In the genomic region with DNA sequence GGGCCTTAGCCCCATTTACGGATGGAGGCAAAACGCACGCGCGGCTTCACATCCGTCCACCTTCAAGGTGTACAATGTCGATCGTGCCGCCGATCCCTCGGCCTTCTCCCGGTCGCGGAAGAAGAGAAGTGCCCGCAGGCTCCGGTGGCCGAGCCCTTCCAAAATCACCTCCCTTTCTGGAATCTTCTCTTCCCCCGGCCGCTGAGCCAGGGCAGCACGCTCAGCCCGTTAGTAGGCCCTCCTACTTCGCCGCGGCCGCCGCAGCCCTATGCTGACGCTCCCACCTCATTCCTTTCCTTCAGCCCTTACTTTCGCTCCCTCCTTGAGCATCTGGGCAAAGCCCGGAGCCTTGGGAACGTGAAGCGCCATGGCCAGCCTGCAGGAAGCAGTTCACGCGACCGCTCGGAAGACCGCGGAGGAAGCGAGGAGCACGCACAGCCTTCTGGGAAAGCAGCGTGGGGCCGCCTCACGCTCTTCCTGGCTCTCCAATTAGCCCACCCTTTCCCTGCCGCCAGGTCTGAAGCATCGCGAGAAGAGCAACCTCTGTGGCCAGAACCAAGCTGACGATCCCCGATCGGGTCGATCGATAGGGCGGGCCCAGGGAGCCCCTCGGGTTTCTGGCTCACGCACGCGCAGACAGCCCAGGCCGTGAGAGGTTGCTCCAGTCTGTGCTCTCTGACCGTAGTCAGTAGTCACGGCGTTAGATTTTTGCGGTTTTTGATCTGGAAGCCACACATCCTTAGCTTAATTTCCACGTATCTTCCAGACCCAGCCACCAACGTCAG, we compare ENCODE assay signal across 1 cellular context.
TF ChIP-seq lines count a peak whose summit lies in the region.

A gene with protein sequence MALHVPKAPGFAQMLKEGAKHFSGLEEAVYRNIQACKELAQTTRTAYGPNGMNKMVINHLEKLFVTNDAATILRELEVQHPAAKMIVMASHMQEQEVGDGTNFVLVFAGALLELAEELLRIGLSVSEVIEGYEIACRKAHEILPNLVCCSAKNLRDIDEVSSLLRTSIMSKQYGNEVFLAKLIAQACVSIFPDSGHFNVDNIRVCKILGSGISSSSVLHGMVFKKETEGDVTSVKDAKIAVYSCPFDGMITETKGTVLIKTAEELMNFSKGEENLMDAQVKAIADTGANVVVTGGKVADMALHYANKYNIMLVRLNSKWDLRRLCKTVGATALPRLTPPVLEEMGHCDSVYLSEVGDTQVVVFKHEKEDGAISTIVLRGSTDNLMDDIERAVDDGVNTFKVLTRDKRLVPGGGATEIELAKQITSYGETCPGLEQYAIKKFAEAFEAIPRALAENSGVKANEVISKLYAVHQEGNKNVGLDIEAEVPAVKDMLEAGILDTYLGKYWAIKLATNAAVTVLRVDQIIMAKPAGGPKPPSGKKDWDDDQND (minus strand): TSS at position 427 of the 785 bp plus-strand sequence. CDS start 58 bp downstream, at position 369.

TF ChIP-seq in K562, 482 proteins besides CTCF, POLR2A, EP300 and RAD21 (continued from another document and continues in another):
- TF ChIP-seq, protein P1, sequence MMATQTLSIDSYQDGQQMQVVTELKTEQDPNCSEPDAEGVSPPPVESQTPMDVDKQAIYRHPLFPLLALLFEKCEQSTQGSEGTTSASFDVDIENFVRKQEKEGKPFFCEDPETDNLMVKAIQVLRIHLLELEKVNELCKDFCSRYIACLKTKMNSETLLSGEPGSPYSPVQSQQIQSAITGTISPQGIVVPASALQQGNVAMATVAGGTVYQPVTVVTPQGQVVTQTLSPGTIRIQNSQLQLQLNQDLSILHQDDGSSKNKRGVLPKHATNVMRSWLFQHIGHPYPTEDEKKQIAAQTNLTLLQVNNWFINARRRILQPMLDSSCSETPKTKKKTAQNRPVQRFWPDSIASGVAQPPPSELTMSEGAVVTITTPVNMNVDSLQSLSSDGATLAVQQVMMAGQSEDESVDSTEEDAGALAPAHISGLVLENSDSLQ (IDR thresholded peaks at IDR 0.05) = no peak; the same call in 1 of the 2 replicates
- TF ChIP-seq GATAD2A (IDR thresholded peaks at IDR 0.05) = no peak
- peak; percentile 46 for TF ChIP-seq CREB1 (IDR thresholded peaks at IDR 0.05)
- TF ChIP-seq CREB1 (CRISPR knock-in tag; IDR thresholded peaks at IDR 0.05) = peak; percentile 66; the same call in 1 of the 2 replicates
- TF ChIP-seq DIDO1 (tag; IDR thresholded peaks at IDR 0.05; ENCODE audit: low read depth) = peak; percentile 40
- peak; percentile 54; the same call in 1 of the 2 replicates for TF ChIP-seq ZKSCAN1 (IDR thresholded peaks at IDR 0.05; ENCODE audit: low read depth, low read length)
- no peak for TF ChIP-seq MCM3 (IDR thresholded peaks at IDR 0.05)
- TF ChIP-seq, protein P2, sequence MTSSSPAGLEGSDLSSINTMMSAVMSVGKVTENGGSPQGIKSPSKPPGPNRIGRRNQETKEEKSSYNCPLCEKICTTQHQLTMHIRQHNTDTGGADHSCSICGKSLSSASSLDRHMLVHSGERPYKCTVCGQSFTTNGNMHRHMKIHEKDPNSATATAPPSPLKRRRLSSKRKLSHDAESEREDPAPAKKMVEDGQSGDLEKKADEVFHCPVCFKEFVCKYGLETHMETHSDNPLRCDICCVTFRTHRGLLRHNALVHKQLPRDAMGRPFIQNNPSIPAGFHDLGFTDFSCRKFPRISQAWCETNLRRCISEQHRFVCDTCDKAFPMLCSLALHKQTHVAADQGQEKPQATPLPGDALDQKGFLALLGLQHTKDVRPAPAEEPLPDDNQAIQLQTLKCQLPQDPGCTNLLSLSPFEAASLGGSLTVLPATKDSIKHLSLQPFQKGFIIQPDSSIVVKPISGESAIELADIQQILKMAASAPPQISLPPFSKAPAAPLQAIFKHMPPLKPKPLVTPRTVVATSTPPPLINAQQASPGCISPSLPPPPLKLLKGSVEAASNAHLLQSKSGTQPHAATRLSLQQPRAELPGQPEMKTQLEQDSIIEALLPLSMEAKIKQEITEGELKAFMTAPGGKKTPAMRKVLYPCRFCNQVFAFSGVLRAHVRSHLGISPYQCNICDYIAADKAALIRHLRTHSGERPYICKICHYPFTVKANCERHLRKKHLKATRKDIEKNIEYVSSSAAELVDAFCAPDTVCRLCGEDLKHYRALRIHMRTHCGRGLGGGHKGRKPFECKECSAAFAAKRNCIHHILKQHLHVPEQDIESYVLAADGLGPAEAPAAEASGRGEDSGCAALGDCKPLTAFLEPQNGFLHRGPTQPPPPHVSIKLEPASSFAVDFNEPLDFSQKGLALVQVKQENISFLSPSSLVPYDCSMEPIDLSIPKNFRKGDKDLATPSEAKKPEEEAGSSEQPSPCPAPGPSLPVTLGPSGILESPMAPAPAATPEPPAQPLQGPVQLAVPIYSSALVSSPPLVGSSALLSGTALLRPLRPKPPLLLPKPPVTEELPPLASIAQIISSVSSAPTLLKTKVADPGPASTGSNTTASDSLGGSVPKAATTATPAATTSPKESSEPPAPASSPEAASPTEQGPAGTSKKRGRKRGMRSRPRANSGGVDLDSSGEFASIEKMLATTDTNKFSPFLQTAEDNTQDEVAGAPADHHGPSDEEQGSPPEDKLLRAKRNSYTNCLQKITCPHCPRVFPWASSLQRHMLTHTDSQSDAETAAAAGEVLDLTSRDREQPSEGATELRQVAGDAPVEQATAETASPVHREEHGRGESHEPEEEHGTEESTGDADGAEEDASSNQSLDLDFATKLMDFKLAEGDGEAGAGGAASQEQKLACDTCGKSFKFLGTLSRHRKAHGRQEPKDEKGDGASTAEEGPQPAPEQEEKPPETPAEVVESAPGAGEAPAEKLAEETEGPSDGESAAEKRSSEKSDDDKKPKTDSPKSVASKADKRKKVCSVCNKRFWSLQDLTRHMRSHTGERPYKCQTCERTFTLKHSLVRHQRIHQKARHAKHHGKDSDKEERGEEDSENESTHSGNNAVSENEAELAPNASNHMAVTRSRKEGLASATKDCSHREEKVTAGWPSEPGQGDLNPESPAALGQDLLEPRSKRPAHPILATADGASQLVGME (CRISPR knock-in tag; IDR thresholded peaks at IDR 0.05) = peak; percentile 82; the same call in 1 of the 2 replicates
- TF ChIP-seq TRIM24 (IDR thresholded peaks at IDR 0.05) = no peak
- TF ChIP-seq ZNF586 (CRISPR knock-in tag; conservative IDR thresholded peaks at IDR 0.05) = no peak
- TF ChIP-seq PHF20 (IDR thresholded peaks at IDR 0.05; ENCODE audit: partially characterized antibody) = peak; percentile 72
- no peak for TF ChIP-seq CBX2 (IDR thresholded peaks at IDR 0.05; ENCODE audit: insufficient read depth, low read length, poor library complexity, severe bottlenecking)
- no peak for TF ChIP-seq ZNF551 (CRISPR knock-in tag; IDR thresholded peaks at IDR 0.05)
- TF ChIP-seq SAP30 (IDR thresholded peaks at IDR 0.05; ENCODE audit: borderline replicate concordance, insufficient read depth, low read depth, low read length, poor library complexity, severe bottlenecking) = peak; percentile 86
- TF ChIP-seq MXI1 (IDR thresholded peaks at IDR 0.05; ENCODE audit: low read depth, low read length) = peak; percentile 83; the same call in 1 of the 2 replicates
- TF ChIP-seq ZNF76 (CRISPR knock-in tag; IDR thresholded peaks at IDR 0.05; ENCODE audit: borderline replicate concordance) = 0 out of 2 replicates have a peak, but pooled peaks have one; percentile 12
- TF ChIP-seq ZNF79 (CRISPR knock-in tag; IDR thresholded peaks at IDR 0.05; ENCODE audit: low read depth) = no peak
- TF ChIP-seq, protein P3, sequence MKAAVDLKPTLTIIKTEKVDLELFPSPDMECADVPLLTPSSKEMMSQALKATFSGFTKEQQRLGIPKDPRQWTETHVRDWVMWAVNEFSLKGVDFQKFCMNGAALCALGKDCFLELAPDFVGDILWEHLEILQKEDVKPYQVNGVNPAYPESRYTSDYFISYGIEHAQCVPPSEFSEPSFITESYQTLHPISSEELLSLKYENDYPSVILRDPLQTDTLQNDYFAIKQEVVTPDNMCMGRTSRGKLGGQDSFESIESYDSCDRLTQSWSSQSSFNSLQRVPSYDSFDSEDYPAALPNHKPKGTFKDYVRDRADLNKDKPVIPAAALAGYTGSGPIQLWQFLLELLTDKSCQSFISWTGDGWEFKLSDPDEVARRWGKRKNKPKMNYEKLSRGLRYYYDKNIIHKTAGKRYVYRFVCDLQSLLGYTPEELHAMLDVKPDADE (conservative IDR thresholded peaks at IDR 0.05; ENCODE audit: control insufficient read depth, low read depth, low read length) = peak; percentile 87; the same call in 1 of the 2 replicates
- no peak for TF ChIP-seq ZNF780A (CRISPR knock-in tag; IDR thresholded peaks at IDR 0.05)
- TF ChIP-seq, protein P4, sequence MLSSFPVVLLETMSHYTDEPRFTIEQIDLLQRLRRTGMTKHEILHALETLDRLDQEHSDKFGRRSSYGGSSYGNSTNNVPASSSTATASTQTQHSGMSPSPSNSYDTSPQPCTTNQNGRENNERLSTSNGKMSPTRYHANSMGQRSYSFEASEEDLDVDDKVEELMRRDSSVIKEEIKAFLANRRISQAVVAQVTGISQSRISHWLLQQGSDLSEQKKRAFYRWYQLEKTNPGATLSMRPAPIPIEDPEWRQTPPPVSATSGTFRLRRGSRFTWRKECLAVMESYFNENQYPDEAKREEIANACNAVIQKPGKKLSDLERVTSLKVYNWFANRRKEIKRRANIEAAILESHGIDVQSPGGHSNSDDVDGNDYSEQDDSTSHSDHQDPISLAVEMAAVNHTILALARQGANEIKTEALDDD (IDR thresholded peaks at IDR 0.05) = peak; percentile 73
- 0 out of 2 replicates have a peak, but pooled peaks have one; percentile 49 for TF ChIP-seq TAF15 (IDR thresholded peaks at IDR 0.05; ENCODE audit: low read depth, low read length)
- TF ChIP-seq ETV1 (tag; conservative IDR thresholded peaks at IDR 0.05; ENCODE audit: low read depth) = peak; percentile 76
- TF ChIP-seq, protein P5, sequence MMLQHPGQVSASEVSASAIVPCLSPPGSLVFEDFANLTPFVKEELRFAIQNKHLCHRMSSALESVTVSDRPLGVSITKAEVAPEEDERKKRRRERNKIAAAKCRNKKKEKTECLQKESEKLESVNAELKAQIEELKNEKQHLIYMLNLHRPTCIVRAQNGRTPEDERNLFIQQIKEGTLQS (IDR thresholded peaks at IDR 0.05) = no peak
- TF ChIP-seq, protein P5 (CRISPR knock-in tag; conservative IDR thresholded peaks at IDR 0.05) = no peak; the same call in none of the 2 replicates
- peak; percentile 96 for TF ChIP-seq TAF1 (IDR thresholded peaks at IDR 0.05; ENCODE audit: control insufficient read depth, extremely low read depth, insufficient read depth, low read length, severe bottlenecking)
- TF ChIP-seq SETDB1 (IDR thresholded peaks at IDR 0.05; ENCODE audit: low read length) = peak; percentile 98
- TF ChIP-seq, protein P6, sequence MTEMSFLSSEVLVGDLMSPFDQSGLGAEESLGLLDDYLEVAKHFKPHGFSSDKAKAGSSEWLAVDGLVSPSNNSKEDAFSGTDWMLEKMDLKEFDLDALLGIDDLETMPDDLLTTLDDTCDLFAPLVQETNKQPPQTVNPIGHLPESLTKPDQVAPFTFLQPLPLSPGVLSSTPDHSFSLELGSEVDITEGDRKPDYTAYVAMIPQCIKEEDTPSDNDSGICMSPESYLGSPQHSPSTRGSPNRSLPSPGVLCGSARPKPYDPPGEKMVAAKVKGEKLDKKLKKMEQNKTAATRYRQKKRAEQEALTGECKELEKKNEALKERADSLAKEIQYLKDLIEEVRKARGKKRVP (CRISPR knock-in tag; IDR thresholded peaks at IDR 0.05) = 0 out of 2 replicates have a peak, but pooled peaks have one; percentile 20
- TF ChIP-seq ELF4 (CRISPR knock-in tag; IDR thresholded peaks at IDR 0.05) = peak; percentile 66; the same call in 1 of the 2 replicates
- TF ChIP-seq SRSF9 (IDR thresholded peaks at IDR 0.05; ENCODE audit: borderline replicate concordance, low read depth, low read length) = no peak
- TF ChIP-seq, protein P7, sequence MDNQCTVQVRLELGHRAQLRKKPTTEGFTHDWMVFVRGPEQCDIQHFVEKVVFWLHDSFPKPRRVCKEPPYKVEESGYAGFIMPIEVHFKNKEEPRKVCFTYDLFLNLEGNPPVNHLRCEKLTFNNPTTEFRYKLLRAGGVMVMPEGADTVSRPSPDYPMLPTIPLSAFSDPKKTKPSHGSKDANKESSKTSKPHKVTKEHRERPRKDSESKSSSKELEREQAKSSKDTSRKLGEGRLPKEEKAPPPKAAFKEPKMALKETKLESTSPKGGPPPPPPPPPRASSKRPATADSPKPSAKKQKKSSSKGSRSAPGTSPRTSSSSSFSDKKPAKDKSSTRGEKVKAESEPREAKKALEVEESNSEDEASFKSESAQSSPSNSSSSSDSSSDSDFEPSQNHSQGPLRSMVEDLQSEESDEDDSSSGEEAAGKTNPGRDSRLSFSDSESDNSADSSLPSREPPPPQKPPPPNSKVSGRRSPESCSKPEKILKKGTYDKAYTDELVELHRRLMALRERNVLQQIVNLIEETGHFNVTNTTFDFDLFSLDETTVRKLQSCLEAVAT (IDR thresholded peaks at IDR 0.05) = peak in 1 of 2 experiments; percentile 100; a peak in 2 of 4 replicates
- peak; percentile 99 for TF ChIP-seq SUPT5H (IDR thresholded peaks at IDR 0.05)
- TF ChIP-seq KDM5B (IDR thresholded peaks at IDR 0.05; ENCODE audit: insufficient replicate concordance, low read depth, low read length) = peak; percentile 96
- peak in 1 of 2 experiments; percentile 60; a peak in 2 of 4 replicates for TF ChIP-seq RCOR1 (IDR thresholded peaks at IDR 0.05; ENCODE audit: borderline replicate concordance in 1 of 2, low read depth in 2 of 2, low read length in 2 of 2)
- no peak for TF ChIP-seq ILK (tag; IDR thresholded peaks at IDR 0.05; ENCODE audit: borderline replicate concordance, low read depth)
- peak; percentile 56 for TF ChIP-seq PCBP1 (IDR thresholded peaks at IDR 0.05; ENCODE audit: low read depth, low read length, poor library complexity, severe bottlenecking)
- TF ChIP-seq, protein P8, sequence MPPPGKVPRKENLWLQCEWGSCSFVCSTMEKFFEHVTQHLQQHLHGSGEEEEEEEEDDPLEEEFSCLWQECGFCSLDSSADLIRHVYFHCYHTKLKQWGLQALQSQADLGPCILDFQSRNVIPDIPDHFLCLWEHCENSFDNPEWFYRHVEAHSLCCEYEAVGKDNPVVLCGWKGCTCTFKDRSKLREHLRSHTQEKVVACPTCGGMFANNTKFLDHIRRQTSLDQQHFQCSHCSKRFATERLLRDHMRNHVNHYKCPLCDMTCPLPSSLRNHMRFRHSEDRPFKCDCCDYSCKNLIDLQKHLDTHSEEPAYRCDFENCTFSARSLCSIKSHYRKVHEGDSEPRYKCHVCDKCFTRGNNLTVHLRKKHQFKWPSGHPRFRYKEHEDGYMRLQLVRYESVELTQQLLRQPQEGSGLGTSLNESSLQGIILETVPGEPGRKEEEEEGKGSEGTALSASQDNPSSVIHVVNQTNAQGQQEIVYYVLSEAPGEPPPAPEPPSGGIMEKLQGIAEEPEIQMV (tag; conservative IDR thresholded peaks at IDR 0.05; ENCODE audit: low read depth) = no peak
- peak; percentile 97 for TF ChIP-seq MYC (IDR thresholded peaks at IDR 0.05; ENCODE audit: low read depth, low read length)
- TF ChIP-seq MYC (CRISPR knock-in tag; IDR thresholded peaks at IDR 0.05; ENCODE audit: borderline replicate concordance, low read depth) = peak; percentile 95; the same call in 1 of the 2 replicates
